ENCODE assay signal across 23 cellular contexts in the genomic region with DNA sequence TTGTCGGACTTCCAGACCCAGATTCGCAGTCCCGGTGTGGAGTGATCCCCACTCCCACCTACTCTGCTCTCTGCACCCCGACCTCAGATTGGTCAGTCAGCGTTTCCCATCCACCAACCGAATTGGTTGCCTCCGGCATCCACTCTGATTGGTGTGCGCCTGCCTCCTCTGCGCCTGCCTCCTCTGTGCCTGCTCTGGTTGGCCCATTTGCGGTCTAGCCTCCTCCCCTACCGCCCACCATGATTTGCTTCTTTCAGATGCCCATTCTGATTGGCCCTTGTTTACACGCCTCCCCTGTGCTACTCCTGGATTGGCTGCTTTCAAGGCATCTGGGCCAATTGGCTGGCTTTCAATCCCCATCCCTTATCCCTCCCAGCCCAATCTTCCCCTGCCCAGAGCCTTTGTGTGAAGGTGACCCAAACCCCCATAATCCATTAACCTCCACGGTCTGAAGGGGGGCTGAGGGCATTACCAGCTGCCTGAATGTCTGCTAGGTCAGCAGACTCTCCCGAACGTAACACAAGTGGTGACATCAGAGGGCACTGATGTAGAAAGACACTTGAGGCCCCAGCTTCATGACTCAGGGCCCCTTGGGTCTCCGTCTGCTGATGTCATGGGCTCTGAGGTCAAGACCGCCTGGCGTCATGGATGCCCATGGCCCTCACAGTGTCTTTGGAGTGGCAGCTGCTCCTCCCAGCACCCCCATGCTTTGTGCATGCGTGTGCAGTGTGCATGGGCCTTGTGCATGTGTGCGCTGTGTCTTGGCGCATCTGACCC.
DNase-seq lines count a peak whose midpoint lies in the region; ATAC-seq and TF ChIP-seq lines count a peak whose summit lies in the region.
"Had no signal": no experiment of that assay in that cellular context is flagged by ENCODE, and none has a peak within 500 bp of the region (broad histone marks: within the 10 kb centered on the region; RNA-seq: fewer than 3 reads in every experiment).

No MANE protein-coding gene starts in this region.

- peaks cover 20% of the 10 kb centered on the region for H3K4me1 Mint-ChIP-seq in activated naive CD8-positive, alpha-beta T cell treated with anti-CD3 and anti-CD28 coated beads, Interleukin-2, amount 10 ng/mL, durations not matched to agents 7 days and 5 days
- H3K4me1 Mint-ChIP-seq in activated naive CD8-positive, alpha-beta T cell treated with anti-CD3 and anti-CD28 coated beads, Interleukin-2, amount 50 U/mL, for 24 hours: peaks cover 34% of the 10 kb centered on the region
- peaks cover 41% of the 10 kb centered on the region for H3K4me1 Mint-ChIP-seq in activated CD4-positive, alpha-beta memory T cell treated with anti-CD3 and anti-CD28 coated beads, Interleukin-2, amount 10 ng/mL, durations not matched to agents 7 days and 5 days
- H3K4me1 Mint-ChIP-seq: H9 had no signal

- no peak overlapping the region for H3K18ac ChIP-seq in mesenchymal stem cell (ENCODE audit: low read depth in 1 of 2, low read length in 2 of 2)

- H3K14ac ChIP-seq in mesenchymal stem cell (ENCODE audit: low read length in 2 of 2): no peak overlapping the region

- no peak overlapping the region for H3K23ac ChIP-seq in mesenchymal stem cell (ENCODE audit: low read length in 2 of 2)

- H4K20me1 ChIP-seq in PC-9 (ENCODE audit: insufficient read depth): no peaks in the 10 kb centered on the region

- H3K9me3 Mint-ChIP-seq in activated naive CD8-positive, alpha-beta T cell treated with anti-CD3 and anti-CD28 coated beads, Interleukin-2, amount 10 ng/mL, durations not matched to agents 7 days and 5 days: peaks cover 17% of the 10 kb centered on the region
- H3K9me3 Mint-ChIP-seq in activated naive CD8-positive, alpha-beta T cell treated with anti-CD3 and anti-CD28 coated beads, Interleukin-2, amount 50 U/mL, for 24 hours: peaks cover 9% of the 10 kb centered on the region
- peaks cover 27% of the 10 kb centered on the region for H3K9me3 Mint-ChIP-seq in activated CD4-positive, alpha-beta memory T cell treated with anti-CD3 and anti-CD28 coated beads, Interleukin-2, amount 10 ng/mL, durations not matched to agents 7 days and 5 days
- H3K9me3 Mint-ChIP-seq: CD8-positive, alpha-beta T cell had no signal

- no peak for ATAC-seq in activated naive CD8-positive, alpha-beta T cell treated with anti-CD3 and anti-CD28 coated beads, Interleukin-2, amount 10 ng/mL, durations not matched to agents 7 days and 5 days (ENCODE audit: low read depth)
- no peak for ATAC-seq in activated naive CD8-positive, alpha-beta T cell treated with anti-CD3 and anti-CD28 coated beads, Interleukin-2, amount 50 U/mL, for 24 hours
- ATAC-seq in aorta (ENCODE audit: low FRiP score): peak; percentile 29
- ATAC-seq: CD8-positive, alpha-beta T cell; mucosa of descending colon; stimulated activated naive B cell treated with anti-CD40 and anti-IgM and Interleukin-4, amounts not matched to agents 10 μg/mL and 1 μg/mL and 100 μg/mL, for 72 hours; T-helper 17 cell had no signal

- H2AFZ ChIP-seq in mesenchymal stem cell (ENCODE audit: low read depth, low read length): no peak overlapping the region
- H2AFZ ChIP-seq in PC-9: no peak overlapping the region

- no peaks in the 10 kb centered on the region for H3K4me1 ChIP-seq in mesenchymal stem cell (ENCODE audit: control insufficient read depth, insufficient read depth, low read depth, low read length)
- H3K4me1 ChIP-seq in aorta (ENCODE audit: control insufficient read depth in 1 of 2, insufficient read depth in 2 of 2, low read length in 2 of 2): no peaks in the 10 kb centered on the region
- H3K4me1 ChIP-seq in PC-9 (replicated peaks; ENCODE audit: insufficient read depth): peaks cover 20% of the 10 kb centered on the region

- H3K9me3 ChIP-seq in mesenchymal stem cell (ENCODE audit: control insufficient read depth, low read length) (peaks cover 17% of the 10 kb centered on the region), aorta (ENCODE audit: control insufficient read depth, low read length) (peaks cover 9% of the 10 kb centered on the region), PC-9 (ENCODE audit: insufficient read depth, low read depth) (peaks cover 12% of the 10 kb centered on the region; the same call in 1 of the 2 replicates)
- H3K9me3 ChIP-seq: neutrophil had no signal

- no peak for TF ChIP-seq CTCF in PC-9 (conservative IDR thresholded peaks at IDR 0.05)

- CTCF ChIA-PET in activated CD4-positive, alpha-beta memory T cell treated with anti-CD3 and anti-CD28 coated beads, Interleukin-2, amount 10 ng/mL, durations not matched to agents 7 days and 5 days (lab: Charles Lee): interaction anchor here (0.6 kb wide), 1 partner anchor 478 kb away, joined by 3 read pairs; no protein-coding TSS in a partner anchor
- CTCF ChIA-PET in PC-9 (lab: Charles Lee): no interaction called here

- H3K27ac Mint-ChIP-seq in activated naive CD8-positive, alpha-beta T cell treated with anti-CD3 and anti-CD28 coated beads, Interleukin-2, amount 10 ng/mL, durations not matched to agents 7 days and 5 days: peak overlapping the region; percentile 30
- no peak overlapping the region for H3K27ac Mint-ChIP-seq in activated naive CD8-positive, alpha-beta T cell treated with anti-CD3 and anti-CD28 coated beads, Interleukin-2, amount 50 U/mL, for 24 hours
- H3K27ac Mint-ChIP-seq in activated CD4-positive, alpha-beta memory T cell treated with anti-CD3 and anti-CD28 coated beads, Interleukin-2, amount 10 ng/mL, durations not matched to agents 7 days and 5 days: peak overlapping the region; percentile 94
- H3K27ac Mint-ChIP-seq: H9; stimulated activated naive B cell treated with anti-CD40 and anti-IgM and Interleukin-4, amounts not matched to agents 10 μg/mL and 1 μg/mL and 100 μg/mL, for 72 hours had no signal

- intact Hi-C loops in aorta (cut with DNase I) (no loop called here), PC-9 (cut with micrococcal nuclease; ENCODE audit: unreplicated experiment) (no loop called here)

- H2BK12ac ChIP-seq in mesenchymal stem cell (ENCODE audit: low read length in 2 of 2): no peak overlapping the region

- no TSS peak for BruUV-seq in PC-9 (replicated peaks; lab: Mats Ljungman, UMichigan)

- no peak for DNase-seq in activated naive CD8-positive, alpha-beta T cell treated with anti-CD3 and anti-CD28 coated beads, Interleukin-2, amount 10 ng/mL, durations not matched to agents 7 days and 5 days
- DNase-seq in activated naive CD8-positive, alpha-beta T cell treated with anti-CD3 and anti-CD28 coated beads, Interleukin-2, amount 50 U/mL, for 24 hours: no peak
- no peak for DNase-seq in activated CD4-positive, alpha-beta memory T cell treated with anti-CD3 and anti-CD28 coated beads, Interleukin-2, amount 10 ng/mL, durations not matched to agents 7 days and 5 days
- DNase-seq in mesenchymal stem cell (no peak), aorta (no peak), PC-9 (no peak), HUDEP-2 (lab: John Stamatoyannopoulos, UW; ENCODE audit: unreplicated experiment in 76 of 76) (no peak)
- no peak for DNase-seq in central memory CD4-positive, alpha-beta T cell
- DNase-seq: CD8-positive, alpha-beta T cell; foreskin fibroblast; H9; KBM-7; MM.1S; mucosa of descending colon; NCI-H1436 treated with DMSO at 0.1 percent for 48 hours; NCI-H510A treated with DMSO at 0.1 percent for 48 hours; Peyer's patch; stimulated activated CD4-positive, alpha-beta T cell treated with anti-CD3 and anti-CD28 coated beads, Interleukin-2, amount 100 ng/mL, for 24 hours; stimulated activated naive B cell treated with anti-CD40 and anti-IgM and Interleukin-4, amounts not matched to agents 10 μg/mL and 1 μg/mL and 100 μg/mL, for 72 hours; T-helper 17 cell had no signal

- H3K9ac ChIP-seq in mesenchymal stem cell (ENCODE audit: low read length): no peak overlapping the region

- no peaks in the 10 kb centered on the region for H3K9me2 ChIP-seq in PC-9 (ENCODE audit: insufficient read depth)

- no peaks in the 10 kb centered on the region for H3K79me2 ChIP-seq in PC-9 (ENCODE audit: low read depth)

- H3K4me3 ChIP-seq in mesenchymal stem cell (ENCODE audit: insufficient read depth in 1 of 2, low read depth in 1 of 2, low read length in 2 of 2) (no peak overlapping the region), aorta (ENCODE audit: low read length in 2 of 2) (no peak overlapping the region), PC-9 (no peak overlapping the region)
- H3K4me3 ChIP-seq: mucosa of descending colon, Peyer's patch, skin epidermis had no signal

- POLR2A ChIA-PET in activated naive CD8-positive, alpha-beta T cell treated with anti-CD3 and anti-CD28 coated beads, Interleukin-2, amount 10 ng/mL, durations not matched to agents 7 days and 5 days (lab: Charles Lee): interaction anchor here (1.6 kb wide), 1 partner anchor 81 kb away, joined by 5 read pairs; the partner anchor contains the start of genes EIF3K and MAP4K1
- POLR2A ChIA-PET in activated CD4-positive, alpha-beta memory T cell treated with anti-CD3 and anti-CD28 coated beads, Interleukin-2, amount 10 ng/mL, durations not matched to agents 7 days and 5 days (lab: Charles Lee): interaction anchor here (1.5 to 1.6 kb wide), 2 partner anchors 22 to 97 kb away, joined by 4 read pairs; no protein-coding TSS in a partner anchor
- POLR2A ChIA-PET in PC-9 (lab: Charles Lee; ENCODE audit: unreplicated experiment): no interaction called here

- H4K91ac ChIP-seq in mesenchymal stem cell (ENCODE audit: low read length): peak overlapping the region; percentile 6

- H3K27me3 ChIP-seq in mesenchymal stem cell (ENCODE audit: control insufficient read depth in 1 of 2, insufficient read depth in 1 of 2, low read length in 2 of 2) (peaks cover 0 to 13% of the 10 kb centered on the region in 2 experiments), aorta (ENCODE audit: control insufficient read depth in 1 of 2, insufficient read depth in 2 of 2, low read length in 1 of 2) (no peaks in the 10 kb centered on the region), PC-9 (ENCODE audit: insufficient read depth, low read depth) (peaks cover 2% of the 10 kb centered on the region; the same call in 1 of the 2 replicates)
- H3K27me3 ChIP-seq: Peyer's patch had no signal

- H3F3A ChIP-seq in PC-9 (ENCODE audit: insufficient read depth, low read depth): peaks cover 15% of the 10 kb centered on the region

- peaks cover 14% of the 10 kb centered on the region for H3K36me3 Mint-ChIP-seq in activated naive CD8-positive, alpha-beta T cell treated with anti-CD3 and anti-CD28 coated beads, Interleukin-2, amount 10 ng/mL, durations not matched to agents 7 days and 5 days
- peaks cover 14% of the 10 kb centered on the region for H3K36me3 Mint-ChIP-seq in activated naive CD8-positive, alpha-beta T cell treated with anti-CD3 and anti-CD28 coated beads, Interleukin-2, amount 50 U/mL, for 24 hours (ENCODE audit: low read depth)
- H3K36me3 Mint-ChIP-seq in activated CD4-positive, alpha-beta memory T cell treated with anti-CD3 and anti-CD28 coated beads, Interleukin-2, amount 10 ng/mL, durations not matched to agents 7 days and 5 days (ENCODE audit: low read depth): peaks cover 40% of the 10 kb centered on the region
- H3K36me3 Mint-ChIP-seq: CD8-positive, alpha-beta T cell had no signal

- WGBS in mesenchymal stem cell: 87% methylated on average over 20 of the region's 21 CpGs
- 92 to 93% methylated on average over 21 of the region's 21 CpGs for WGBS in aorta, 2 donors

- H2BK15ac ChIP-seq in mesenchymal stem cell (ENCODE audit: low read depth, poor library complexity, severe bottlenecking): no peak overlapping the region

- H3K4ac ChIP-seq in mesenchymal stem cell (ENCODE audit: low read depth in 1 of 2, low read length in 2 of 2): no peak overlapping the region

- H3K36me3 ChIP-seq in mesenchymal stem cell (ENCODE audit: control insufficient read depth in 1 of 2, insufficient read depth in 2 of 2, low read depth in 1 of 2, low read length in 2 of 2) (no peaks in the 10 kb centered on the region), aorta (ENCODE audit: control insufficient read depth in 1 of 2, insufficient read depth in 2 of 2, low read length in 1 of 2) (no peaks in the 10 kb centered on the region), PC-9 (ENCODE audit: low read depth) (no peaks in the 10 kb centered on the region)
- H3K36me3 ChIP-seq: neutrophil, Peyer's patch had no signal

- no peak overlapping the region for H3K4me3 Mint-ChIP-seq in activated naive CD8-positive, alpha-beta T cell treated with anti-CD3 and anti-CD28 coated beads, Interleukin-2, amount 10 ng/mL, durations not matched to agents 7 days and 5 days
- no peak overlapping the region for H3K4me3 Mint-ChIP-seq in activated naive CD8-positive, alpha-beta T cell treated with anti-CD3 and anti-CD28 coated beads, Interleukin-2, amount 50 U/mL, for 24 hours
- H3K4me3 Mint-ChIP-seq in activated CD4-positive, alpha-beta memory T cell treated with anti-CD3 and anti-CD28 coated beads, Interleukin-2, amount 10 ng/mL, durations not matched to agents 7 days and 5 days: no peak overlapping the region
- H3K4me3 Mint-ChIP-seq: H9, T-helper 17 cell had no signal

- no peak overlapping the region for H2BK5ac ChIP-seq in mesenchymal stem cell (ENCODE audit: low read depth, low read length, poor library complexity, severe bottlenecking)

- H2AK5ac ChIP-seq in mesenchymal stem cell (ENCODE audit: low read length, severe bottlenecking): no peak overlapping the region

- no peak overlapping the region for H3K4me2 ChIP-seq in mesenchymal stem cell (ENCODE audit: low read length, poor library complexity, severe bottlenecking)
- no peak overlapping the region for H3K4me2 ChIP-seq in PC-9

- H3K27ac ChIP-seq in mesenchymal stem cell (ENCODE audit: low read length, poor library complexity, severe bottlenecking) (no peak overlapping the region), aorta (ENCODE audit: low read depth in 1 of 2, low read length in 2 of 2) (no peak overlapping the region), PC-9 (no peak overlapping the region)
- H3K27ac ChIP-seq: neutrophil, VCaP had no signal

- H3K27me3 Mint-ChIP-seq in activated naive CD8-positive, alpha-beta T cell treated with anti-CD3 and anti-CD28 coated beads, Interleukin-2, amount 10 ng/mL, durations not matched to agents 7 days and 5 days: peaks cover 24% of the 10 kb centered on the region
- peaks cover 13% of the 10 kb centered on the region for H3K27me3 Mint-ChIP-seq in activated naive CD8-positive, alpha-beta T cell treated with anti-CD3 and anti-CD28 coated beads, Interleukin-2, amount 50 U/mL, for 24 hours
- H3K27me3 Mint-ChIP-seq in activated CD4-positive, alpha-beta memory T cell treated with anti-CD3 and anti-CD28 coated beads, Interleukin-2, amount 10 ng/mL, durations not matched to agents 7 days and 5 days: peaks cover 5% of the 10 kb centered on the region
- H3K27me3 Mint-ChIP-seq: T-helper 17 cell had no signal

- H4K8ac ChIP-seq in mesenchymal stem cell (ENCODE audit: low read length): no peak overlapping the region

- no peaks in the 10 kb centered on the region for H3K79me1 ChIP-seq in mesenchymal stem cell (replicated peaks; ENCODE audit: low read length, poor library complexity, severe bottlenecking)

- no peak overlapping the region for H2BK120ac ChIP-seq in mesenchymal stem cell (ENCODE audit: low read depth, low read length)
